In genomic region chr11:68750197-68750987, GRCh38 we compare ENCODE assay signal across 10 cellular contexts. TPM values are rescaled to one million over a fixed set of nuclear protein-coding genes. Genes with fewer than 3 reads are reported as not detected.
A peak's percentile ranks its signal among the peaks of the same experiment; 100 is the strongest.
DNase-seq lines count a peak whose midpoint lies in the region; ATAC-seq and TF ChIP-seq lines count a peak whose summit lies in the region.
"Had no signal": no experiment of that assay in that cellular context is flagged by ENCODE, and none has a peak within 500 bp of the region (broad histone marks: within the 10 kb centered on the region; RNA-seq: fewer than 3 reads in every experiment).

No MANE protein-coding gene starts in this region.

- H3K36me3 Mint-ChIP-seq in nephron progenitor cell (ENCODE audit: low read depth): peaks cover 5% of the 10 kb centered on the region

- no peaks in the 10 kb centered on the region for H3K9me3 Mint-ChIP-seq in nephron progenitor cell

- H3K4me3 ChIP-seq in GM06990 (replicated peaks; ENCODE audit: low read depth, low read length): no peak overlapping the region
- peak overlapping the region; percentile 0 for H3K4me3 ChIP-seq in colonic mucosa

- peaks cover 41% of the 10 kb centered on the region for H3K27me3 Mint-ChIP-seq in nephron progenitor cell (ENCODE audit: low read depth, poor library complexity)

- H3K36me3 ChIP-seq in GM06990 (ENCODE audit: control insufficient read depth, insufficient read depth, low read length) (no peaks in the 10 kb centered on the region), colonic mucosa (no peaks in the 10 kb centered on the region)

- H3K27ac ChIP-seq in RWPE1 (peak overlapping the region; percentile 35), colonic mucosa (no peak overlapping the region)
- H3K27ac ChIP-seq: parathyroid adenoma had no signal

- H3K9ac ChIP-seq in colonic mucosa (ENCODE audit: low read depth in 2 of 2, low read length in 2 of 2): no peak overlapping the region
- H3K9ac ChIP-seq: parathyroid adenoma had no signal

- no peak for ATAC-seq in HG02588 (IDR thresholded peaks at IDR 0.05; ENCODE audit: unreplicated experiment)

- H3K27me3 ChIP-seq in GM06990 (replicated peaks; ENCODE audit: control insufficient read depth, insufficient read depth, low read length) (no peaks in the 10 kb centered on the region), colonic mucosa (no peaks in the 10 kb centered on the region)

- intact Hi-C loops in colonic mucosa (cut with DNase I): no loop called here

- no peaks in the 10 kb centered on the region for H3K4me1 ChIP-seq in colonic mucosa
- H3K4me1 ChIP-seq: parathyroid adenoma had no signal

- no peak overlapping the region for H3K27ac Mint-ChIP-seq in nephron progenitor cell

- peaks cover 19% of the 10 kb centered on the region for H3K4me1 Mint-ChIP-seq in nephron progenitor cell

- DNase-seq in GM06990 (ENCODE audit: extremely low read depth, insufficient read length) (peak; percentile 29), RWPE1 (ENCODE audit: low spot score) (no peak), colonic mucosa (no peak), nephron progenitor cell (peak; percentile 38), GDM1 (lab: John Stamatoyannopoulos, UW) (no peak), DMS153 treated with DMSO at 0.1 percent for 48 hours (lab: John Stamatoyannopoulos, UW; ENCODE audit: unreplicated experiment) (no peak), GM19240 (ENCODE audit: insufficient read length, low spot score) (no peak)
- DNase-seq: central memory CD4-positive, alpha-beta T cell had no signal

- no peak for TF ChIP-seq CTCF in GM06990 (IDR thresholded peaks at IDR 0.05; ENCODE audit: insufficient read depth, low read length, poor library complexity, severe bottlenecking)
- no peak for TF ChIP-seq CTCF in RWPE1 (conservative IDR thresholded peaks at IDR 0.05; ENCODE audit: low read depth)
- TF ChIP-seq CTCF in colonic mucosa (IDR thresholded peaks at IDR 0.05): no peak
- TF ChIP-seq CTCF in nephron progenitor cell (IDR thresholded peaks at IDR 0.05): no peak

- H3K4me3 Mint-ChIP-seq in nephron progenitor cell: peak overlapping the region; percentile 73

- H3K9me3 ChIP-seq in colonic mucosa: no peaks in the 10 kb centered on the region

- POLR2A ChIA-PET in RWPE1 (lab: Yijun Ruan, JAX; ENCODE audit: low non-redundant PET): no interaction called here

- CTCF ChIA-PET in RWPE1 (lab: Yijun Ruan, JAX): interaction anchor here (0.6 kb wide), 1 partner anchor 38 kb away, joined by 3 read pairs; no protein-coding TSS in a partner anchor

RNA-seq across cellular contexts. Expression of gene TESMIN, which starts 0.9 kb away (rescaled TPM):
- total RNA-seq in colonic mucosa: 10 to 100 TPM; 14.3 to 20.7 TPM

Comparison
In these comparisons a context has a peak if more than half of its experiments do, and no peak if none do; other contexts are left out.
1. DNase-seq: peak in GM06990 (single experiment) and nephron progenitor cell (single experiment); none in RWPE1 (single experiment), colonic mucosa (single experiment), GDM1 (single experiment), DMS153 treated with DMSO at 0.1 percent for 48 hours (single experiment) and GM19240 (single experiment).